In the genomic region with DNA sequence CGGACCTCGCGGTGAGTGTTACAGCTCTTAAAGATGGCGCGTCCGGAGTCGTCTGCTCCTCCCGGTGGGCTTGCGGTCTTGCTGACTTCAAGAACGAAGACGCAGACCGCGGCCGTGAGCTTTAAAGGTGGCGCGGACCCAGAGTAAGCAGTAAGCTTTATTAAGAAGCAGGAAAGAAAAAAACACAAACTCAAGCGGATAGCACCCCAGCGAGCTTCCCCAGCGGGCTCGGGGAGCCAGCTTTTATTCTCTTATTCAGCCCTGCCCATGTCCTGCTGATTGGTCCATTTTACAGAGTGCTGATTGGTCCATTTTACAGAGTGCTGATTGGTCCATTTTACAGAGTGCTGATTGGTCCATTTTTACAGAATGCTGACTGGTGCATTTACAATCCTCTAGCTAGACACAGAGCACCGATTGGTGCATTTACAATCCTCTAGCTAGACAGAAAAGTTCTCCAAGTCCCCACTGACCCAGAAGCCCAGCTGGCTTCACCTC, we compare ENCODE assay signal across 5 cellular contexts. TPM values are rescaled to one million over a fixed set of nuclear protein-coding genes. Genes with fewer than 3 reads are reported as not detected.
"Had no signal": no experiment of that assay in that cellular context is flagged by ENCODE, and none has a peak within 500 bp of the region (broad histone marks: within the 10 kb centered on the region; RNA-seq: fewer than 3 reads in every experiment).

A gene (minus strand): TSS at position 218 of the 498 bp plus-strand sequence.

RNA-seq across cellular contexts. Expression of the gene that starts here (rescaled TPM):
- total RNA-seq: M059J, OCI-LY7, PC-3, SK-MEL-5 had no signal
- polyA plus RNA-seq: SK-N-SH had no signal
